18 cellular contexts compared by ENCODE assay signal in genomic region chrX:9681011-9681410, GRCh38.
A peak's percentile ranks its signal among the peaks of the same experiment; 100 is the strongest.
DNase-seq lines count a peak whose midpoint lies in the region; ATAC-seq and TF ChIP-seq lines count a peak whose summit lies in the region.
"Had no signal": no experiment of that assay in that cellular context is flagged by ENCODE, and none has a peak within 500 bp of the region (broad histone marks: within the 10 kb centered on the region; RNA-seq: fewer than 3 reads in every experiment).

No MANE protein-coding gene starts in this region.

- no peak overlapping the region for H2AK9ac ChIP-seq in IMR-90 (replicated peaks; ENCODE audit: low read depth, low read length, poor library complexity)

- H4K20me1 ChIP-seq in IMR-90 (ENCODE audit: insufficient read depth, low read length): no peaks in the 10 kb centered on the region

- H4K5ac ChIP-seq in IMR-90 (ENCODE audit: low read depth, low read length): no peak overlapping the region

- no peak overlapping the region for H3K56ac ChIP-seq in IMR-90 (ENCODE audit: extremely low read depth, insufficient read depth, low read length)

- in situ Hi-C loops in IMR-90 (cut with MboI; ENCODE audit: low sequenced_read_pairs): loop anchor here (10.0 kb wide), 2 partner anchors 716 to 856 kb away; no protein-coding TSS in a partner anchor

- no peak for TF ChIP-seq RAD21 in IMR-90 (IDR thresholded peaks at IDR 0.05; ENCODE audit: low read length)

- dilution Hi-C loops in IMR-90 (cut with HindIII; ENCODE audit: low sequenced_read_pairs, unreplicated experiment): no loop called here

- 90% methylated on average over 2 of the region's 9 CpGs; no CpG with 5 or more reads in 1 of the 2 experiments for WGBS in IMR-90 (ENCODE audit: extremely low coverage in 2 of 2, insufficient read length in 1 of 2), 2 experiments

- H3K18ac ChIP-seq in IMR-90 (ENCODE audit: low read depth, low read length): no peak overlapping the region

- CTCF ChIA-PET in IMR-90 (lab: Yijun Ruan, JAX): no interaction called here

- H3K9ac ChIP-seq in IMR-90 (ENCODE audit: low read depth, low read length): no peak overlapping the region
- H3K9ac ChIP-seq: BLaER1 had no signal

- H3K36me3 ChIP-seq in IMR-90 (ENCODE audit: control insufficient read depth, insufficient read depth, low read length) (peaks cover 11% of the 10 kb centered on the region), lower lobe of right lung (no peaks in the 10 kb centered on the region)

- H3K9me3 ChIP-seq in IMR-90 (ENCODE audit: control insufficient read depth, insufficient read depth, low read length): peaks cover 3% of the 10 kb centered on the region; the same call in 1 of the 2 replicates
- no peaks in the 10 kb centered on the region for H3K9me3 ChIP-seq in lower lobe of right lung

- TF ChIP-seq CTCF in IMR-90 (conservative IDR thresholded peaks at IDR 0.05; ENCODE audit: low read depth, low read length): no peak
- no peak for TF ChIP-seq CTCF in epithelial cell of proximal tubule (conservative IDR thresholded peaks at IDR 0.05; ENCODE audit: low read depth, low read length)
- no peak for TF ChIP-seq CTCF in lower lobe of right lung (IDR thresholded peaks at IDR 0.05)

- H3K4me2 ChIP-seq in IMR-90 (ENCODE audit: low read depth, low read length): no peak overlapping the region
- H3K4me2 ChIP-seq: BLaER1, GM23338 had no signal

- no peak overlapping the region for H4K91ac ChIP-seq in IMR-90 (ENCODE audit: insufficient read depth, low read depth, low read length)

- no peak for DNase-seq in IMR-90
- DNase-seq in epithelial cell of proximal tubule (ENCODE audit: low read depth): no peak
- peak; percentile 20 for DNase-seq in mesenteric fat pad (ENCODE audit: low spot score)
- DNase-seq in posterior vena cava (ENCODE audit: low spot score): peak; percentile 35
- no peak for DNase-seq in lower lobe of right lung
- no peak for DNase-seq in NOMO-1 (lab: John Stamatoyannopoulos, UW; ENCODE audit: unreplicated experiment in 2 of 2)
- no peak for DNase-seq in NCI-H1092 treated with DMSO at 0.1 percent for 48 hours (lab: John Stamatoyannopoulos, UW)
- no peak for DNase-seq in NOMO-1 treated with dmso at 0.1 percent for 144 hours (lab: John Stamatoyannopoulos, UW; ENCODE audit: unreplicated experiment)
- DNase-seq: CD4-positive, alpha-beta T cell; CD8-positive, alpha-beta memory T cell; DMS 273 treated with DMSO at 0.1 percent for 48 hours; DMS79; GDM1; H9 had no signal

- H2BK5ac ChIP-seq in IMR-90 (ENCODE audit: low read depth, low read length, poor library complexity, severe bottlenecking): no peak overlapping the region

- POLR2A ChIA-PET in IMR-90 (lab: Charles Lee; ENCODE audit: unreplicated experiment): no interaction called here

- peaks cover 13% of the 10 kb centered on the region for H3K9me1 ChIP-seq in IMR-90 (ENCODE audit: insufficient read depth, low read length)

- intact Hi-C loops in IMR-90 (cut with micrococcal nuclease): loop anchor here (2.0 to 5.0 kb wide), 3 partner anchors 150 to 339 kb away; partner anchors contain the start of gene TBL1X
- intact Hi-C loops in posterior vena cava (cut with DNase I): no loop called here
- intact Hi-C loops in lower lobe of right lung (cut with DNase I): no loop called here

- no peak overlapping the region for H3K4me3 ChIP-seq in IMR-90 (ENCODE audit: insufficient read depth, low read depth, low read length)
- peak overlapping the region; percentile 2 for H3K4me3 ChIP-seq in epithelial cell of proximal tubule (ENCODE audit: low read depth, low read length)
- H3K4me3 ChIP-seq in lower lobe of right lung: no peak overlapping the region
- H3K4me3 ChIP-seq: BLaER1, GM12878, GM23338 had no signal

- H3K4ac ChIP-seq in IMR-90 (ENCODE audit: low read depth, low read length): no peak overlapping the region; the same call in 1 of the 2 replicates

- peak overlapping the region in 1 of 2 experiments; percentile 22; a peak in 1 of 4 replicates for H4K8ac ChIP-seq in IMR-90 (ENCODE audit: low read depth in 2 of 2, low read length in 2 of 2)

- H3K4me1 ChIP-seq in IMR-90 (ENCODE audit: control insufficient read depth, insufficient read depth, low read length) (peaks cover 2% of the 10 kb centered on the region; the same call in 1 of the 2 replicates), lower lobe of right lung (no peaks in the 10 kb centered on the region)
- H3K4me1 ChIP-seq: BLaER1 had no signal

- H3K27me3 ChIP-seq in IMR-90 (ENCODE audit: control insufficient read depth, insufficient read depth, low read length): no peaks in the 10 kb centered on the region
- H3K27me3 ChIP-seq in lower lobe of right lung (ENCODE audit: low read depth): no peaks in the 10 kb centered on the region
- H3K27me3 ChIP-seq: BLaER1 had no signal

- peaks cover 0 to 58% of the 10 kb centered on the region in 2 experiments; a peak in 3 of 4 replicates for H3K79me1 ChIP-seq in IMR-90 (ENCODE audit: low read depth in 1 of 2, low read length in 2 of 2)

- H3K14ac ChIP-seq in IMR-90 (replicated peaks; ENCODE audit: low read depth, low read length): 0 out of 2 replicates have a peak overlapping the region, but pooled peaks have one; percentile 28

- no peak for ATAC-seq in IMR-90 (ENCODE audit: low read depth)
- no peak for ATAC-seq in lower lobe of right lung
- ATAC-seq: GM12878, GM23338, HCT116 had no signal

- H2AK5ac ChIP-seq in IMR-90 (ENCODE audit: low read depth, low read length): peak overlapping the region; percentile 10; the same call in 1 of the 2 replicates

- H3K27ac ChIP-seq in IMR-90 (ENCODE audit: insufficient read depth, low read length): no peak overlapping the region
- no peak overlapping the region for H3K27ac ChIP-seq in lower lobe of right lung
- H3K27ac ChIP-seq: BLaER1 had no signal

- no peak for TF ChIP-seq POLR2A in IMR-90 (IDR thresholded peaks at IDR 0.05; ENCODE audit: low read depth, low read length)

- no peak overlapping the region for H2BK120ac ChIP-seq in IMR-90 (ENCODE audit: low read depth, low read length)

- no peak overlapping the region for H2AFZ ChIP-seq in IMR-90 (replicated peaks; ENCODE audit: low read length, poor library complexity)
- H2AFZ ChIP-seq: GM23338 had no signal

- H2BK20ac ChIP-seq in IMR-90 (ENCODE audit: low read depth, low read length): no peak overlapping the region

- no peak overlapping the region for H2BK15ac ChIP-seq in IMR-90 (ENCODE audit: low read depth, low read length)

- no TSS peak for BruUV-seq in IMR-90 (replicated peaks; lab: Mats Ljungman, UMichigan)

- no peak overlapping the region for H3K23ac ChIP-seq in IMR-90 (ENCODE audit: low read depth, low read length)

TF ChIP-seq in IMR-90, 13 proteins besides CTCF, POLR2A, EP300 and RAD21:
- no peak for TF ChIP-seq FOS (IDR thresholded peaks at IDR 0.05; ENCODE audit: low read depth, low read length)
- TF ChIP-seq USF2 (IDR thresholded peaks at IDR 0.05; ENCODE audit: low read depth, low read length): no peak
- no peak for TF ChIP-seq MXI1 (IDR thresholded peaks at IDR 0.05; ENCODE audit: borderline replicate concordance, low read depth, low read length)
- no peak for TF ChIP-seq RCOR1 (IDR thresholded peaks at IDR 0.05; ENCODE audit: insufficient replicate concordance, low read length)
- no peak for TF ChIP-seq RFX5 (IDR thresholded peaks at IDR 0.05; ENCODE audit: low read depth, low read length)
- TF ChIP-seq MAFK (IDR thresholded peaks at IDR 0.05; ENCODE audit: low read depth, low read length): no peak
- TF ChIP-seq CEBPB (IDR thresholded peaks at IDR 0.05; ENCODE audit: low read depth, low read length): no peak
- no peak for TF ChIP-seq SMC3 (IDR thresholded peaks at IDR 0.05; ENCODE audit: low read depth, low read length)
- TF ChIP-seq NFE2L2 (IDR thresholded peaks at IDR 0.05; ENCODE audit: low read depth, low read length): no peak
- no peak for TF ChIP-seq BHLHE40 (IDR thresholded peaks at IDR 0.05; ENCODE audit: low read depth, low read length)
- TF ChIP-seq CHD1 (IDR thresholded peaks at IDR 0.05; ENCODE audit: low read depth, low read length): no peak
- no peak for TF ChIP-seq ELK1 (IDR thresholded peaks at IDR 0.05; ENCODE audit: borderline replicate concordance, low read depth, low read length)
- no peak for TF ChIP-seq MAZ (IDR thresholded peaks at IDR 0.05; ENCODE audit: borderline replicate concordance, low read depth, low read length)

Comparison
In these comparisons a context has a peak if more than half of its experiments do, and no peak if none do; other contexts are left out.
1. DNase-seq: peak in mesenteric fat pad (single experiment) and posterior vena cava (single experiment); none in IMR-90 (single experiment), epithelial cell of proximal tubule (single experiment), lower lobe of right lung (single experiment), NOMO-1 (0 of 2), NCI-H1092 treated with DMSO at 0.1 percent for 48 hours (single experiment) and NOMO-1 treated with dmso at 0.1 percent for 144 hours (single experiment).